In the genomic region with DNA sequence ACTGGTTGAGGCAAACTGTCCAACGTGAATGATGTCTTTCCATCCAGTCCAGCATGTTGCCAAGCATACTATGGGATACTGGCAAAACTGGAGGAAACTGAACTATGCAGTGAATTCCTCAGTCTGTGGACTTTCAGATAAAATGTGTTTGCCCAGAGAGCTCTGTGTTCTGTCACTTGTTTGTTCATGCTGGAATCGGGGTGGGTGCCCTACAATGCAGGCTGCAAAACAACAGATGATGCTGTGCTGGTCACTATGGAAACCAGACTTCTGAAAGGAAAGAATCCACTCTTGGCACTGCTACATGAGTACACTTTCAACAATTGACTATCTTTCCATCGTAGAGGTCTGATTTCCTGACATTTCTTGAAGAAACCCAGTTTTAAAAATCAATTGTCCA, we compare ENCODE assay signal across 29 cellular contexts.
DNase-seq lines count a peak whose midpoint lies in the region; ATAC-seq, FAIRE-seq and TF ChIP-seq lines count a peak whose summit lies in the region.
"Had no signal": no experiment of that assay in that cellular context is flagged by ENCODE, and none has a peak within 500 bp of the region (broad histone marks: within the 10 kb centered on the region; RNA-seq: fewer than 3 reads in every experiment).

No MANE protein-coding gene starts in this region.

- in situ Hi-C loops in astrocyte of the spinal cord (cut with HindIII; ENCODE audit: low sequenced_read_pairs): no loop called here

- no peaks in the 10 kb centered on the region for H3K9me3 ChIP-seq in pancreas
- H3K9me3 ChIP-seq: adrenal gland, BE2C, gastroesophageal sphincter, sigmoid colon, thyroid gland had no signal

- no peaks in the 10 kb centered on the region for H3K27me3 ChIP-seq in pancreas
- H3K27me3 ChIP-seq: adrenal gland, BE2C, brain microvascular endothelial cell, gastroesophageal sphincter, sigmoid colon, thyroid gland had no signal

- H3K27ac ChIP-seq in pancreas: no peak overlapping the region
- H3K27ac ChIP-seq: adrenal gland, brain microvascular endothelial cell, gastroesophageal sphincter, sigmoid colon, thyroid gland had no signal

- intact Hi-C loops in left cardiac atrium (cut with DNase I) (no loop called here), cardiac septum (cut with DNase I) (no loop called here), pancreas (cut with DNase I) (no loop called here)

- H3K4me1 ChIP-seq in pancreas: no peaks in the 10 kb centered on the region
- H3K4me1 ChIP-seq: adrenal gland, BE2C, gastroesophageal sphincter, sigmoid colon, thyroid gland had no signal

- WGBS in pancreas, 2 donors: 10 to 17% methylated on average over 3 of the region's 3 CpGs

- H3K36me3 ChIP-seq in pancreas: no peaks in the 10 kb centered on the region
- H3K36me3 ChIP-seq: adrenal gland, BE2C, brain microvascular endothelial cell, gastroesophageal sphincter, sigmoid colon, thyroid gland had no signal

- DNase-seq in left cardiac atrium: peak; percentile 22
- no peak for DNase-seq in cardiac septum (ENCODE audit: low spot score)
- DNase-seq in astrocyte of the spinal cord (ENCODE audit: low read depth, low spot score): peak; percentile 4
- DNase-seq in left kidney (ENCODE audit: low read depth, low spot score): peak; percentile 5
- DNase-seq in superior temporal gyrus (ENCODE audit: extremely low spot score): peak; percentile 42
- no peak for DNase-seq in pancreas
- no peak for DNase-seq in NCI-H1436 (lab: John Stamatoyannopoulos, UW)
- DNase-seq: ACHN; activated CD4-positive, alpha-beta memory T cell treated with anti-CD3 and anti-CD28 coated beads, Interleukin-2, amount 10 ng/mL, durations not matched to agents 7 days and 5 days; activated CD4-positive, alpha-beta T cell treated with anti-CD3 and anti-CD28 coated beads for 1 hour; activated CD8-positive, alpha-beta memory T cell treated with anti-CD3 and anti-CD28 coated beads, Interleukin-2, amount 50 U/mL, for 48 hours; activated naive CD4-positive, alpha-beta T cell treated with anti-CD3 and anti-CD28 coated beads for 36 hours; adrenal gland; BE2C; brain microvascular endothelial cell; CD8-positive, alpha-beta memory T cell; GOT3; NCI-H187; NCI-H524 treated with DMSO at 0.1 percent for 48 hours; nephron progenitor cell; SHP77; sigmoid colon; stimulated activated CD4-positive, alpha-beta T cell treated with anti-CD3 and anti-CD28 coated beads, Interleukin-12 subunit alpha, Interleukin-12 subunit beta, amount 100 ng/mL, for 4 hours; stimulated activated CD4-positive, alpha-beta T cell treated with anti-CD3 and anti-CD28 coated beads, Interleukin-2, amount 100 ng/mL, for 48 hours; stimulated activated naive CD8-positive, alpha-beta T cell treated with anti-CD3 and anti-CD28 coated beads, Interleukin-15, amount 100 ng/mL, for 72 hours; thyroid gland had no signal

- TF ChIP-seq CTCF in astrocyte of the spinal cord (IDR thresholded peaks at IDR 0.05; ENCODE audit: low read depth, low read length) (no peak), pancreas (IDR thresholded peaks at IDR 0.05) (no peak)

- no peak for ATAC-seq in left cardiac atrium
- no peak for ATAC-seq in GM18873 (IDR thresholded peaks at IDR 0.05; ENCODE audit: low FRiP score, unreplicated experiment)
- no peak for ATAC-seq in pancreas
- ATAC-seq: gastroesophageal sphincter; left lobe of liver; stimulated activated naive CD8-positive, alpha-beta T cell treated with anti-CD3 and anti-CD28 coated beads, Interleukin-15, amount 100 ng/mL, for 72 hours had no signal

- no peak overlapping the region for H3K4me3 ChIP-seq in astrocyte of the spinal cord (ENCODE audit: low read depth, low read length)
- H3K4me3 ChIP-seq in pancreas: no peak overlapping the region
- H3K4me3 ChIP-seq: adrenal gland, gastroesophageal sphincter, sigmoid colon, thyroid gland had no signal

- FAIRE-seq in pancreas (lab: Jason Lieb, UNC): no peak

Comparison
In these comparisons a context has a peak if more than half of its experiments do, and no peak if none do; other contexts are left out.
1. DNase-seq: peak in left cardiac atrium (single experiment), astrocyte of the spinal cord (single experiment), left kidney (single experiment) and superior temporal gyrus (single experiment); none in cardiac septum (single experiment), pancreas (0 of 6) and NCI-H1436 (single experiment).